16 cellular contexts compared by ENCODE assay signal in the genomic region with DNA sequence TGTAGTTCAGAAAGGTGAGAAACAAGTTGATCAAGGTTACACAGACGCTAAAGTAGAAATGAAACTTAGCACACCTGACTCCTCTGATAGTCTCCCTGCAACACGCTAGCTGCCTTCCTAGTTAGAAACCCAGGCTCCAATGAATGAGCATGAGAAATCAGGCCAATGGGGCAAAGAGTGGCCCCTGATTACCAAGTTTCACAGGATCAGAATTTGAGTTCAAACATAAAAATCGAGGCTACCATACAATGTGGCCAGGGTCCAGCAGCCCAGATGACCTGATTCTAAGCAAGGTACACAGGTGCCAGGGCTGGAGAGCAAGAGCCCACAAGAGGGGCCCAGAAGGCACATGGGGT. TPM values are rescaled to one million over a fixed set of nuclear protein-coding genes. Genes with fewer than 3 reads are reported as not detected.
DNase-seq lines count a peak whose midpoint lies in the region; ATAC-seq and TF ChIP-seq lines count a peak whose summit lies in the region.
"Had no signal": no experiment of that assay in that cellular context is flagged by ENCODE, and none has a peak within 500 bp of the region (broad histone marks: within the 10 kb centered on the region; RNA-seq: fewer than 3 reads in every experiment).

No MANE protein-coding gene starts in this region.

- DNase-seq in heart left ventricle: no peak
- no peak for DNase-seq in right cardiac atrium
- DNase-seq in T-helper 17 cell: no peak
- DNase-seq in mesenchymal stem cell: no peak
- DNase-seq in uterus: no peak
- no peak for DNase-seq in NCI-H1092 treated with DMSO at 0.1 percent for 48 hours (lab: John Stamatoyannopoulos, UW)
- no peak for DNase-seq in activated CD4-positive, alpha-beta T cell treated with anti-CD3 and anti-CD28 coated beads, Interleukin-2, amount 50 U/mL, for 1 hour
- DNase-seq: activated CD4-positive, CD25-positive, alpha-beta regulatory T cell treated with anti-CD3 and anti-CD28 coated beads, Interleukin-2, amount 50 U/mL, for 72 hours; NCI-H82 had no signal

- H3K27ac ChIP-seq in heart left ventricle: peak overlapping the region in 10 of 12 donors; percentile 6 to 65 (median 48)
- H3K27ac ChIP-seq in right cardiac atrium (ENCODE audit: low read length): no peak overlapping the region
- H3K27ac ChIP-seq in mesenchymal stem cell (ENCODE audit: low read length, poor library complexity, severe bottlenecking): peak overlapping the region; percentile 1
- peak overlapping the region; percentile 71 to 84 for H3K27ac ChIP-seq in uterus
- H3K27ac ChIP-seq: neural progenitor cell, SK-N-MC had no signal

- H3K4me3 Mint-ChIP-seq in T-helper 17 cell: no peak overlapping the region
- H3K4me3 Mint-ChIP-seq: central memory CD8-positive, alpha-beta T cell; neural progenitor cell; stimulated activated memory B cell treated with anti-CD40 and anti-IgM and Interleukin-4, amounts not matched to agents 10 μg/mL and 1 μg/mL and 100 μg/mL, for 72 hours had no signal

- no peak overlapping the region for H2BK120ac ChIP-seq in mesenchymal stem cell (ENCODE audit: low read depth, low read length)

- no peak overlapping the region for H4K8ac ChIP-seq in mesenchymal stem cell (ENCODE audit: low read length)

- H2AK5ac ChIP-seq in mesenchymal stem cell (ENCODE audit: low read length, severe bottlenecking): peak overlapping the region; percentile 54

- no peak overlapping the region for H2BK12ac ChIP-seq in mesenchymal stem cell (ENCODE audit: low read length in 2 of 2)

- TF ChIP-seq CTCF in heart left ventricle (IDR thresholded peaks at IDR 0.05): no peak
- no peak for TF ChIP-seq CTCF in uterus (IDR thresholded peaks at IDR 0.05)

- no peaks in the 10 kb centered on the region for H3K36me3 Mint-ChIP-seq in T-helper 17 cell (ENCODE audit: low read depth)
- H3K36me3 Mint-ChIP-seq: neural progenitor cell; stimulated activated memory B cell treated with anti-CD40 and anti-IgM and Interleukin-4, amounts not matched to agents 10 μg/mL and 1 μg/mL and 100 μg/mL, for 72 hours had no signal

- no peak overlapping the region for H2BK15ac ChIP-seq in mesenchymal stem cell (ENCODE audit: low read depth, poor library complexity, severe bottlenecking)

- no peaks in the 10 kb centered on the region for H3K36me3 ChIP-seq in heart left ventricle
- no peaks in the 10 kb centered on the region for H3K36me3 ChIP-seq in mesenchymal stem cell (ENCODE audit: control insufficient read depth in 1 of 2, insufficient read depth in 2 of 2, low read depth in 1 of 2, low read length in 2 of 2)
- no peaks in the 10 kb centered on the region for H3K36me3 ChIP-seq in uterus
- H3K36me3 ChIP-seq: neural progenitor cell had no signal

- no peak overlapping the region for H3K4me2 ChIP-seq in mesenchymal stem cell (ENCODE audit: low read length, poor library complexity, severe bottlenecking)
- H3K4me2 ChIP-seq: neural progenitor cell had no signal

- H3K4me3 ChIP-seq in heart left ventricle: no peak overlapping the region
- H3K4me3 ChIP-seq in right cardiac atrium (ENCODE audit: low read length): no peak overlapping the region
- no peak overlapping the region for H3K4me3 ChIP-seq in mesenchymal stem cell (ENCODE audit: insufficient read depth in 1 of 2, low read depth in 1 of 2, low read length in 2 of 2)
- H3K4me3 ChIP-seq in uterus: no peak overlapping the region
- H3K4me3 ChIP-seq: neural progenitor cell, SK-N-MC had no signal

- no peaks in the 10 kb centered on the region for H3K9me3 ChIP-seq in heart left ventricle
- H3K9me3 ChIP-seq in right cardiac atrium (ENCODE audit: control insufficient read depth, low read length): no peaks in the 10 kb centered on the region
- no peaks in the 10 kb centered on the region for H3K9me3 ChIP-seq in T-helper 17 cell (ENCODE audit: control insufficient read depth, low read length, poor library complexity, severe bottlenecking)
- H3K9me3 ChIP-seq in mesenchymal stem cell (ENCODE audit: control insufficient read depth, low read length): no peaks in the 10 kb centered on the region
- no peaks in the 10 kb centered on the region for H3K9me3 ChIP-seq in uterus

- no peak overlapping the region for H4K91ac ChIP-seq in mesenchymal stem cell (ENCODE audit: low read length)

- H2BK5ac ChIP-seq in mesenchymal stem cell (ENCODE audit: low read depth, low read length, poor library complexity, severe bottlenecking): no peak overlapping the region

- ATAC-seq in heart left ventricle (no peak), right cardiac atrium (no peak), T-helper 17 cell (no peak), HG03280 (IDR thresholded peaks at IDR 0.05; ENCODE audit: unreplicated experiment) (no peak)
- ATAC-seq: stimulated activated memory B cell treated with anti-CD40 and anti-IgM and Interleukin-4, amounts not matched to agents 10 μg/mL and 1 μg/mL and 100 μg/mL, for 72 hours had no signal

- peaks cover 9 to 65% (median 44%) of the 10 kb centered on the region in 12 donors for H3K4me1 ChIP-seq in heart left ventricle
- H3K4me1 ChIP-seq in right cardiac atrium (ENCODE audit: control insufficient read depth, insufficient read depth, low read length): peaks cover 8% of the 10 kb centered on the region
- peaks cover 9% of the 10 kb centered on the region for H3K4me1 ChIP-seq in mesenchymal stem cell (ENCODE audit: control insufficient read depth, insufficient read depth, low read depth, low read length)
- peaks cover 0 to 5% of the 10 kb centered on the region in 2 donors for H3K4me1 ChIP-seq in uterus
- H3K4me1 ChIP-seq: neural progenitor cell had no signal

- intact Hi-C loops in heart left ventricle (cut with DNase I) (no loop called here), right cardiac atrium (cut with DNase I) (no loop called here), uterus (cut with DNase I; ENCODE audit: low total_unique reads) (no loop called here)

- H3K4me1 Mint-ChIP-seq in T-helper 17 cell: peaks cover 28% of the 10 kb centered on the region
- H3K4me1 Mint-ChIP-seq: central memory CD8-positive, alpha-beta T cell; stimulated activated memory B cell treated with anti-CD40 and anti-IgM and Interleukin-4, amounts not matched to agents 10 μg/mL and 1 μg/mL and 100 μg/mL, for 72 hours had no signal

- 76 to 91% (median 86%) methylated on average over 3 of the region's 3 CpGs for WGBS in heart left ventricle, 4 donors
- WGBS in right cardiac atrium: 90% methylated on average over 3 of the region's 3 CpGs
- 97% methylated on average over 3 of the region's 3 CpGs for WGBS in mesenchymal stem cell

- H3K27me3 Mint-ChIP-seq in T-helper 17 cell: no peaks in the 10 kb centered on the region

- H3K27ac Mint-ChIP-seq in T-helper 17 cell: peak overlapping the region; percentile 32
- H3K27ac Mint-ChIP-seq: neural progenitor cell; stimulated activated memory B cell treated with anti-CD40 and anti-IgM and Interleukin-4, amounts not matched to agents 10 μg/mL and 1 μg/mL and 100 μg/mL, for 72 hours had no signal

- H3K9ac ChIP-seq in mesenchymal stem cell (ENCODE audit: low read length): no peak overlapping the region
- H3K9ac ChIP-seq: neural progenitor cell had no signal

- no peak overlapping the region for H3K14ac ChIP-seq in mesenchymal stem cell (ENCODE audit: low read length in 2 of 2)

- no peak for TF ChIP-seq POLR2A in heart left ventricle (IDR thresholded peaks at IDR 0.05)
- TF ChIP-seq POLR2A in uterus (IDR thresholded peaks at IDR 0.05): no peak

- H3K4ac ChIP-seq in mesenchymal stem cell (ENCODE audit: low read depth in 1 of 2, low read length in 2 of 2): no peak overlapping the region

- H3K23ac ChIP-seq in mesenchymal stem cell (ENCODE audit: low read length in 2 of 2): peak overlapping the region in 1 of 2 experiments; percentile 77

- H3K18ac ChIP-seq in mesenchymal stem cell (ENCODE audit: low read depth in 1 of 2, low read length in 2 of 2): no peak overlapping the region

- H3K27me3 ChIP-seq in heart left ventricle (no peaks in the 10 kb centered on the region), right cardiac atrium (ENCODE audit: control insufficient read depth, insufficient read depth) (no peaks in the 10 kb centered on the region), mesenchymal stem cell (ENCODE audit: control insufficient read depth in 1 of 2, insufficient read depth in 1 of 2, low read length in 2 of 2) (no peaks in the 10 kb centered on the region), uterus (no peaks in the 10 kb centered on the region)
- H3K27me3 ChIP-seq: neural progenitor cell had no signal

- H2AFZ ChIP-seq in mesenchymal stem cell (ENCODE audit: low read depth, low read length): no peak overlapping the region
- H2AFZ ChIP-seq: neural progenitor cell had no signal

- peaks cover 25% of the 10 kb centered on the region for H3K79me1 ChIP-seq in mesenchymal stem cell (replicated peaks; ENCODE audit: low read length, poor library complexity, severe bottlenecking)

RNA-seq across cellular contexts. Expression of a gene that starts 7.7 kb away (rescaled TPM):
- total RNA-seq in heart left ventricle: 100 to 1,000 TPM in 1 of 9 donors, 10 to 100 TPM in 8; 44.5 to 106 (median 61.4) TPM
- polyA plus RNA-seq in heart left ventricle: 10 to 100 TPM; 12.3 to 33.2 TPM
- 10 to 100 TPM; 49.0 to 79.5 (median 59.9) TPM for total RNA-seq in right cardiac atrium
- 17.0 TPM for polyA plus RNA-seq in right cardiac atrium
- total RNA-seq in T-helper 17 cell: 1 to 10 TPM; 6.2 to 9.4 TPM
- polyA plus RNA-seq in mesenchymal stem cell (2013, experiment 1 of 2): 18.9 TPM
- polyA plus RNA-seq in mesenchymal stem cell (2013, experiment 2 of 2): 18.3 TPM
- total RNA-seq in uterus: 10 to 100 TPM; 15.6 to 94.8 (median 30.8) TPM

RNA-seq across cellular contexts. Expression of a gene that starts 40.6 kb away (rescaled TPM):
- total RNA-seq in heart left ventricle (not detected), right cardiac atrium (not detected), T-helper 17 cell (not detected), uterus (1 to 10 TPM in 1 of 4 donors, not detected in 3; 1.2 TPM)
- polyA plus RNA-seq in heart left ventricle (not detected), right cardiac atrium (not detected)
- 0.06 TPM for polyA plus RNA-seq in mesenchymal stem cell (2013, experiment 1 of 2)
- not detected for polyA plus RNA-seq in mesenchymal stem cell (2013, experiment 2 of 2)
- total RNA-seq: A172, kidney epithelial cell had no signal
